In the genomic region with DNA sequence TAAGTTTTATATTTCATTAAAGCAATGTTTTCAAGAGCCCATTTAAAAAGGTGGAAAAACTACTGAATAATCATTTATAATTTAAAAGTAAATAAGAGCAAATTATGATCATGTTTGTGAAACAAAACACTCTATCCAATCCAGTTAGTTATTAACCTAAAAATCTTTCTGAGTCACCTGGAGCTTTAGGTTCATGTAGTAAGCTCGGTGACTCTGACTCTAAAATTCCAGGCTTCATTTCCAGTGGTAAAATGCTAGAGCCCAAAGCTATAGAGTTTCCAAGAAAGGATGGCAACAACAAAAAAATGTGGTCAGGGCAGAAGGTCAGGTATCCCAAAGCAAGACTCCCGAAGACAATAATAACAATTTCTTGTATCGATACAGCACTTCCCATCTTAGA, we compare ENCODE assay signal across 31 cellular contexts.
"Had no signal": no experiment of that assay in that cellular context is flagged by ENCODE, and none has a peak within 500 bp of the region (broad histone marks: within the 10 kb centered on the region; RNA-seq: fewer than 3 reads in every experiment).

No MANE protein-coding gene starts in this region.

- H3K27ac ChIP-seq: adrenal gland, body of pancreas, brain microvascular endothelial cell, breast epithelium, VCaP had no signal

- H3K4me1 ChIP-seq: adrenal gland, body of pancreas, breast epithelium had no signal

- H3K27me3 ChIP-seq: adrenal gland, body of pancreas, brain microvascular endothelial cell, breast epithelium had no signal

- ATAC-seq: activated CD8-positive, alpha-beta T cell treated with anti-CD3 and anti-CD28 coated beads for 36 hours; activated naive CD4-positive, alpha-beta T cell treated with anti-CD3 and anti-CD28 coated beads, Interleukin-2, amount 50 U/mL, for 72 hours; activated T-cell treated with anti-CD3 and anti-CD28 coated beads, Interleukin-2, amount 50 U/mL, for 4 hours; activated T-cell treated with anti-CD3 and anti-CD28 coated beads, Interleukin-2, amount 50 U/mL, for 72 hours; activated T-helper 17 cell treated with anti-CD3 and anti-CD28 coated beads, Interleukin-2, amount 50 U/mL, for 72 hours; body of pancreas had no signal

- DNase-seq: activated B cell treated with CpG ODN at 0.5 μM for 24 hours; activated CD4-positive, alpha-beta memory T cell treated with anti-CD3 and anti-CD28 coated beads for 36 hours; activated CD4-positive, alpha-beta T cell treated with anti-CD3 and anti-CD28 coated beads for 4 hours; activated CD4-positive, alpha-beta T cell treated with anti-CD3 and anti-CD28 coated beads, Interleukin-2, amount 10 ng/mL, durations not matched to agents 24 days and 14 days; activated CD4-positive, alpha-beta T cell treated with anti-CD3 and anti-CD28 coated beads, Interleukin-2, amount 50 U/mL, for 1 hour; activated CD4-positive, alpha-beta T cell treated with anti-CD3 and anti-CD28 coated beads, Interleukin-2, amount 50 U/mL, for 4 hours; activated CD4-positive, CD25-positive, alpha-beta regulatory T cell treated with anti-CD3 and anti-CD28 coated beads, Interleukin-2, amount 50 U/mL, for 72 hours; activated CD8-positive, alpha-beta memory T cell treated with anti-CD3 and anti-CD28 coated beads, Interleukin-2, amount 50 U/mL, for 4 hours; activated CD8-positive, alpha-beta T cell treated with anti-CD3 and anti-CD28 coated beads for 36 hours; activated effector memory CD4-positive, alpha-beta T cell treated with anti-CD3 and anti-CD28 coated beads, Interleukin-2, amount 50 U/mL, for 16 hours; activated gamma-delta T cell treated with Interleukin-2 at 50 U/mL for 16 hours; activated naive CD4-positive, alpha-beta T cell; activated naive CD4-positive, alpha-beta T cell treated with anti-CD3 and anti-CD28 coated beads for 36 hours; activated naive CD4-positive, alpha-beta T cell treated with anti-CD3 and anti-CD28 coated beads, Interleukin-2, amount 50 U/mL, for 16 hours; activated naive CD8-positive, alpha-beta T cell treated with anti-CD3 and anti-CD28 coated beads for 36 hours; activated T-cell treated with anti-CD3 and anti-CD28 coated beads for 4 hours; activated T-cell treated with anti-CD3 and anti-CD28 coated beads, Interleukin-2, amount 50 U/mL, for 1 hour; activated T-cell treated with anti-CD3 and anti-CD28 coated beads, Interleukin-2, amount 50 U/mL, for 4 hours; activated T-cell treated with anti-CD3 and anti-CD28 coated beads, Interleukin-2, amount 50 U/mL, for 72 hours; adrenal gland; amniotic stem cell; aorta; brain microvascular endothelial cell; central memory CD4-positive, alpha-beta T cell; T-helper 2 cell; T-helper 9 cell had no signal

- H3K9me3 ChIP-seq: adrenal gland, body of pancreas, breast epithelium had no signal

- H3K4me3 ChIP-seq: adrenal gland, body of pancreas, breast epithelium had no signal

- H3K36me3 ChIP-seq: adrenal gland, brain microvascular endothelial cell, breast epithelium had no signal
